Comparison of ENCODE assay signal across 8 cellular contexts in the genomic region with DNA sequence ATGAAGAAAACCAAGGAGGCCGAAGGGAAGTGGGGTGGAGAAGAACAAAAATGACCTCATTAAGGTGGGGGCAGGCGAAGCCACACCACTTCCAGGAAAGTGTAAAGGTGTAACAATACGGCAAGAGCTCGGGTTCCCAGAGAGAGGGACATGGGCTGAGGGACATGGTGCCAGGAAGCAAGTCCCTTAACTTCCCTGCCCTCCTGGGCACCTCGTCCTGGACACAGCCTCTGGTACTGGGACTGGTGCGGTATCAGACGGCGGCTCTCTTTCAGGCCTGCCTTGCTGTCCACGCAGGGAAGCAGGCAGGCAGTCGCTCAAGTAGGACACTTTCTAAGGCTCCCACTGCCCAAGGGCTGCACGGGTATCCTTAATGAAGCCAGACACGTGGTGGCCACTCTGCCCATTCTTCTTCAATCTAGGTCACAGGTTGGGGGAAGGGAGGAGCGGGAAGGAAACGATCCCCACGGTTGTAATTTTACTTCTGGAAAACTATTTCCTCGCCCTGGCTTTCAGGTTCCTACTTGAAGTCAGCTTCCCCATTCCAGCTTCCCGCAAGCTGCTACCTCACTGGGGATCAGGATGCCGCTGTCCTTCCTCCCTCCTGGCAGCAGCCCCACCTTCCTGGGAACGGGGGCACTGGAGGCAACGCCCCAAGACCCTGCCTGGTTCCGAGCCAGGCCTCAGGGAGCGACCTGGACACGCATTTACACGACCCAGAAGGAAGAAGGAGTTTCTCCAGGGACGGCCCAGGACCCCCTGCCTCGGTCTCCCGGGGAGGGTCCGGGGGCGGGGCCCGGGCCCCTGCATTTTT. TPM values are rescaled to one million over a fixed set of nuclear protein-coding genes. Genes with fewer than 3 reads are reported as not detected.
DNase-seq lines count a peak whose midpoint lies in the region; ATAC-seq and TF ChIP-seq lines count a peak whose summit lies in the region.

No MANE protein-coding gene starts in this region.

- H3K36me3 ChIP-seq in HAP-1 (replicated peaks) = peaks cover 19% of the 10 kb centered on the region
- H3K36me3 ChIP-seq in suprapubic skin = peaks cover 6% of the 10 kb centered on the region

- H3K27me3 ChIP-seq in HAP-1 (ENCODE audit: low read depth) (no peaks in the 10 kb centered on the region), suprapubic skin (no peaks in the 10 kb centered on the region)

- no peak for TF ChIP-seq CTCF in suprapubic skin (IDR thresholded peaks at IDR 0.05)

- H3K27ac Mint-ChIP-seq in activated naive CD8-positive, alpha-beta T cell treated with anti-CD3 and anti-CD28 coated beads, Interleukin-2, amount 50 U/mL, for 24 hours = peak overlapping the region; percentile 78

- ATAC-seq in activated naive CD8-positive, alpha-beta T cell treated with anti-CD3 and anti-CD28 coated beads, Interleukin-2, amount 50 U/mL, for 24 hours = no peak
- no peak for ATAC-seq in GM19351 (IDR thresholded peaks at IDR 0.05; ENCODE audit: unreplicated experiment)

- peaks cover 10% of the 10 kb centered on the region for H3K4me1 ChIP-seq in HAP-1
- peaks cover 44% of the 10 kb centered on the region for H3K4me1 ChIP-seq in suprapubic skin

- H3K9me3 Mint-ChIP-seq in activated naive CD8-positive, alpha-beta T cell treated with anti-CD3 and anti-CD28 coated beads, Interleukin-2, amount 50 U/mL, for 24 hours = no peaks in the 10 kb centered on the region

- TF ChIP-seq POLR2A in suprapubic skin (IDR thresholded peaks at IDR 0.05) = no peak

- DNase-seq in ACHN = peak; percentile 20
- no peak for DNase-seq in HAP-1 (ENCODE audit: low spot score in 2 of 2)
- no peak for DNase-seq in activated naive CD8-positive, alpha-beta T cell treated with anti-CD3 and anti-CD28 coated beads, Interleukin-2, amount 50 U/mL, for 24 hours
- DNase-seq in kidney tubule cell (ENCODE audit: low spot score) = peak; percentile 77
- no peak for DNase-seq in suprapubic skin (ENCODE audit: low spot score in 2 of 2)
- DNase-seq in midbrain (lab: John Stamatoyannopoulos, UW) = no peak
- no peak for DNase-seq in OCI-M2 (lab: John Stamatoyannopoulos, UW; ENCODE audit: unreplicated experiment)

- H3K27me3 Mint-ChIP-seq in activated naive CD8-positive, alpha-beta T cell treated with anti-CD3 and anti-CD28 coated beads, Interleukin-2, amount 50 U/mL, for 24 hours = no peaks in the 10 kb centered on the region

- in situ Hi-C loops in ACHN (cut with HindIII; ENCODE audit: low pct_ligation_motif_present, low pct_unique_long_range_greater_than_20kb, low sequenced_read_pairs) = no loop called here
- in situ Hi-C loops in HAP-1 (cut with MboI; ENCODE audit: low sequenced_read_pairs) = no loop called here

- 27% methylated on average over 16 of the region's 30 CpGs for WGBS in suprapubic skin

- peak overlapping the region; percentile 91 for H3K27ac ChIP-seq in suprapubic skin

- H3K4me3 Mint-ChIP-seq in activated naive CD8-positive, alpha-beta T cell treated with anti-CD3 and anti-CD28 coated beads, Interleukin-2, amount 50 U/mL, for 24 hours = peak overlapping the region; percentile 77

- H3K4me3 ChIP-seq in HAP-1 (peak overlapping the region; percentile 91), suprapubic skin (peak overlapping the region; percentile 98)

- peaks cover 9% of the 10 kb centered on the region for H3K36me3 Mint-ChIP-seq in activated naive CD8-positive, alpha-beta T cell treated with anti-CD3 and anti-CD28 coated beads, Interleukin-2, amount 50 U/mL, for 24 hours (ENCODE audit: low read depth)

- TF ChIP-seq EP300 in suprapubic skin (IDR thresholded peaks at IDR 0.05) = no peak

- H3K9me3 ChIP-seq in HAP-1 (no peaks in the 10 kb centered on the region), suprapubic skin (no peaks in the 10 kb centered on the region)

- peaks cover 56% of the 10 kb centered on the region for H3K4me1 Mint-ChIP-seq in activated naive CD8-positive, alpha-beta T cell treated with anti-CD3 and anti-CD28 coated beads, Interleukin-2, amount 50 U/mL, for 24 hours

RNA-seq across cellular contexts. Expression of gene AP3D1, which starts 1.2 kb away (rescaled TPM):
- total RNA-seq in suprapubic skin = 10 to 100 TPM; 65.4 to 99.4 (median 85.4) TPM

RNA-seq across cellular contexts. Expression of gene DOT1L, which starts 13.5 kb away (rescaled TPM):
- 10 to 100 TPM; 21.6 to 36.8 (median 25.7) TPM for total RNA-seq in suprapubic skin

RNA-seq across cellular contexts. Expression of gene IZUMO4, which starts 53.5 kb away (rescaled TPM):
- 1 to 10 TPM; 2.1 to 8.1 (median 6.4) TPM for total RNA-seq in suprapubic skin

RNA-seq across cellular contexts. Expression of gene MOB3A, which starts 54.1 kb away (rescaled TPM):
- 10 to 100 TPM; 23.7 to 29.4 (median 28.1) TPM for total RNA-seq in suprapubic skin

Comparison
In these comparisons a context has a peak if more than half of its experiments do, and no peak if none do; other contexts are left out.
1. DNase-seq: peak in ACHN (single experiment) and kidney tubule cell (single experiment); none in HAP-1 (0 of 2), activated naive CD8-positive, alpha-beta T cell treated with anti-CD3 and anti-CD28 coated beads, Interleukin-2, amount 50 U/mL, for 24 hours (single experiment), suprapubic skin (0 of 2), midbrain (single experiment) and OCI-M2 (single experiment).